Comparison of ENCODE assay signal across 1 cellular context in genomic region chr12:56645717-56646446, GRCh38.
TF ChIP-seq lines count a peak whose summit lies in the region.

Gene ATP5F1B, minus strand, starts transcription at chr12:56645984. Its CDS starts 21 bp downstream, at chr12:56645963.

TF ChIP-seq in K562, 482 proteins besides CTCF, POLR2A, EP300 and RAD21 (continued from another document):
- TF ChIP-seq E4F1 (CRISPR knock-in tag; IDR thresholded peaks at IDR 0.05; ENCODE audit: borderline replicate concordance), result no peak
- TF ChIP-seq ZNF121 (CRISPR knock-in tag; conservative IDR thresholded peaks at IDR 0.05), result no peak
- TF ChIP-seq ADNP (tag; IDR thresholded peaks at IDR 0.05), result no peak
- TF ChIP-seq TCF3 (CRISPR knock-in tag; IDR thresholded peaks at IDR 0.05), result no peak
- TF ChIP-seq SMC3 (conservative IDR thresholded peaks at IDR 0.05; ENCODE audit: insufficient read depth, low read depth, low read length), result no peak
- no peak for TF ChIP-seq ZNF197 (CRISPR knock-in tag; IDR thresholded peaks at IDR 0.05; ENCODE audit: low read depth)
- no peak for TF ChIP-seq PPARD (CRISPR knock-in tag; IDR thresholded peaks at IDR 0.05)
- no peak for TF ChIP-seq SAFB2 (IDR thresholded peaks at IDR 0.05; ENCODE audit: borderline replicate concordance, low read depth, low read length, severe bottlenecking)
- no peak for TF ChIP-seq CBFA2T2 (conservative IDR thresholded peaks at IDR 0.05)
- no peak for TF ChIP-seq JUN (IDR thresholded peaks at IDR 0.05; ENCODE audit: borderline replicate concordance, low read depth, low read length)
- TF ChIP-seq JUN (CRISPR knock-in tag; IDR thresholded peaks at IDR 0.05; ENCODE audit: borderline replicate concordance), result no peak
- TF ChIP-seq ELF4 (CRISPR knock-in tag; IDR thresholded peaks at IDR 0.05), result no peak
- TF ChIP-seq EGR1 (conservative IDR thresholded peaks at IDR 0.05), result no peak
- 0 out of 2 replicates have a peak, but pooled peaks have one; percentile 31 for TF ChIP-seq ZNF766 (CRISPR knock-in tag; conservative IDR thresholded peaks at IDR 0.05)
- 0 out of 2 replicates have a peak, but pooled peaks have one; percentile 28 for TF ChIP-seq ZZZ3 (IDR thresholded peaks at IDR 0.05)
- 0 out of 2 replicates have a peak, but pooled peaks have one; percentile 22 for TF ChIP-seq HOXB6 (CRISPR knock-in tag; IDR thresholded peaks at IDR 0.05; ENCODE audit: borderline replicate concordance)
- TF ChIP-seq, protein P1, sequence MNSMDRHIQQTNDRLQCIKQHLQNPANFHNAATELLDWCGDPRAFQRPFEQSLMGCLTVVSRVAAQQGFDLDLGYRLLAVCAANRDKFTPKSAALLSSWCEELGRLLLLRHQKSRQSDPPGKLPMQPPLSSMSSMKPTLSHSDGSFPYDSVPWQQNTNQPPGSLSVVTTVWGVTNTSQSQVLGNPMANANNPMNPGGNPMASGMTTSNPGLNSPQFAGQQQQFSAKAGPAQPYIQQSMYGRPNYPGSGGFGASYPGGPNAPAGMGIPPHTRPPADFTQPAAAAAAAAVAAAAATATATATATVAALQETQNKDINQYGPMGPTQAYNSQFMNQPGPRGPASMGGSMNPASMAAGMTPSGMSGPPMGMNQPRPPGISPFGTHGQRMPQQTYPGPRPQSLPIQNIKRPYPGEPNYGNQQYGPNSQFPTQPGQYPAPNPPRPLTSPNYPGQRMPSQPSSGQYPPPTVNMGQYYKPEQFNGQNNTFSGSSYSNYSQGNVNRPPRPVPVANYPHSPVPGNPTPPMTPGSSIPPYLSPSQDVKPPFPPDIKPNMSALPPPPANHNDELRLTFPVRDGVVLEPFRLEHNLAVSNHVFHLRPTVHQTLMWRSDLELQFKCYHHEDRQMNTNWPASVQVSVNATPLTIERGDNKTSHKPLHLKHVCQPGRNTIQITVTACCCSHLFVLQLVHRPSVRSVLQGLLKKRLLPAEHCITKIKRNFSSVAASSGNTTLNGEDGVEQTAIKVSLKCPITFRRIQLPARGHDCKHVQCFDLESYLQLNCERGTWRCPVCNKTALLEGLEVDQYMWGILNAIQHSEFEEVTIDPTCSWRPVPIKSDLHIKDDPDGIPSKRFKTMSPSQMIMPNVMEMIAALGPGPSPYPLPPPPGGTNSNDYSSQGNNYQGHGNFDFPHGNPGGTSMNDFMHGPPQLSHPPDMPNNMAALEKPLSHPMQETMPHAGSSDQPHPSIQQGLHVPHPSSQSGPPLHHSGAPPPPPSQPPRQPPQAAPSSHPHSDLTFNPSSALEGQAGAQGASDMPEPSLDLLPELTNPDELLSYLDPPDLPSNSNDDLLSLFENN (IDR thresholded peaks at IDR 0.05; ENCODE audit: low read depth in 2 of 2, low read length in 2 of 2), result peak; percentile 15 to 70; a peak in 2 of 4 replicates
- TF ChIP-seq SIN3B (IDR thresholded peaks at IDR 0.05; ENCODE audit: low read depth), result no peak
- 0 out of 2 replicates have a peak, but pooled peaks have one; percentile 37 for TF ChIP-seq HEY1 (CRISPR knock-in tag; IDR thresholded peaks at IDR 0.05; ENCODE audit: borderline replicate concordance)
- TF ChIP-seq SMARCB1 (IDR thresholded peaks at IDR 0.05; ENCODE audit: insufficient read length, low read depth), result no peak
- no peak for TF ChIP-seq PTRF (tag; IDR thresholded peaks at IDR 0.05)
- TF ChIP-seq GTF2E2 (tag; IDR thresholded peaks at IDR 0.05), result peak; percentile 95
- TF ChIP-seq ZNF75A (CRISPR knock-in tag; IDR thresholded peaks at IDR 0.05), result no peak
- no peak for TF ChIP-seq ZNF785 (CRISPR knock-in tag; IDR thresholded peaks at IDR 0.05)
- TF ChIP-seq KDM2B (CRISPR knock-in tag; IDR thresholded peaks at IDR 0.05), result no peak
- no peak for TF ChIP-seq SMARCA4 (IDR thresholded peaks at IDR 0.05)
- no peak for TF ChIP-seq ELK3 (CRISPR knock-in tag; IDR thresholded peaks at IDR 0.05)
- peak; percentile 100 for TF ChIP-seq ASH1L (IDR thresholded peaks at IDR 0.05; ENCODE audit: borderline replicate concordance, low read depth, partially characterized antibody)
- TF ChIP-seq, protein P2, sequence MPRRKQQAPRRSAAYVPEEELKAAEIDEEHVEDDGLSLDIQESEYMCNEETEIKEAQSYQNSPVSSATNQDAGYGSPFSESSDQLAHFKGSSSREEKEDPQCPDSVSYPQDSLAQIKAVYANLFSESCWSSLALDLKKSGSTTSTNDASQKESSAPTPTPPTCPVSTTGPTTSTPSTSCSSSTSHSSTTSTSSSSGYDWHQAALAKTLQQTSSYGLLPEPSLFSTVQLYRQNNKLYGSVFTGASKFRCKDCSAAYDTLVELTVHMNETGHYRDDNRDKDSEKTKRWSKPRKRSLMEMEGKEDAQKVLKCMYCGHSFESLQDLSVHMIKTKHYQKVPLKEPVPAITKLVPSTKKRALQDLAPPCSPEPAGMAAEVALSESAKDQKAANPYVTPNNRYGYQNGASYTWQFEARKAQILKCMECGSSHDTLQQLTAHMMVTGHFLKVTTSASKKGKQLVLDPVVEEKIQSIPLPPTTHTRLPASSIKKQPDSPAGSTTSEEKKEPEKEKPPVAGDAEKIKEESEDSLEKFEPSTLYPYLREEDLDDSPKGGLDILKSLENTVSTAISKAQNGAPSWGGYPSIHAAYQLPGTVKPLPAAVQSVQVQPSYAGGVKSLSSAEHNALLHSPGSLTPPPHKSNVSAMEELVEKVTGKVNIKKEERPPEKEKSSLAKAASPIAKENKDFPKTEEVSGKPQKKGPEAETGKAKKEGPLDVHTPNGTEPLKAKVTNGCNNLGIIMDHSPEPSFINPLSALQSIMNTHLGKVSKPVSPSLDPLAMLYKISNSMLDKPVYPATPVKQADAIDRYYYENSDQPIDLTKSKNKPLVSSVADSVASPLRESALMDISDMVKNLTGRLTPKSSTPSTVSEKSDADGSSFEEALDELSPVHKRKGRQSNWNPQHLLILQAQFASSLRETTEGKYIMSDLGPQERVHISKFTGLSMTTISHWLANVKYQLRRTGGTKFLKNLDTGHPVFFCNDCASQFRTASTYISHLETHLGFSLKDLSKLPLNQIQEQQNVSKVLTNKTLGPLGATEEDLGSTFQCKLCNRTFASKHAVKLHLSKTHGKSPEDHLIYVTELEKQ (CRISPR knock-in tag; IDR thresholded peaks at IDR 0.05), result no peak
- no peak for TF ChIP-seq MTF1 (CRISPR knock-in tag; IDR thresholded peaks at IDR 0.05; ENCODE audit: borderline replicate concordance)
- TF ChIP-seq, protein P3, sequence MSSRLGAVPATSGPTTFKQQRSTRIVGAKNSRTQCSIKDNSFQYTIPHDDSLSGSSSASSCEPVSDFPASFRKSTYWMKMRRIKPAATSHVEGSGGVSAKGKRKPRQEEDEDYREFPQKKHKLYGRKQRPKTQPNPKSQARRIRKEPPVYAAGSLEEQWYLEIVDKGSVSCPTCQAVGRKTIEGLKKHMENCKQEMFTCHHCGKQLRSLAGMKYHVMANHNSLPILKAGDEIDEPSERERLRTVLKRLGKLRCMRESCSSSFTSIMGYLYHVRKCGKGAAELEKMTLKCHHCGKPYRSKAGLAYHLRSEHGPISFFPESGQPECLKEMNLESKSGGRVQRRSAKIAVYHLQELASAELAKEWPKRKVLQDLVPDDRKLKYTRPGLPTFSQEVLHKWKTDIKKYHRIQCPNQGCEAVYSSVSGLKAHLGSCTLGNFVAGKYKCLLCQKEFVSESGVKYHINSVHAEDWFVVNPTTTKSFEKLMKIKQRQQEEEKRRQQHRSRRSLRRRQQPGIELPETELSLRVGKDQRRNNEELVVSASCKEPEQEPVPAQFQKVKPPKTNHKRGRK (tag; IDR thresholded peaks at IDR 0.05), result no peak
- TF ChIP-seq ARID2 (IDR thresholded peaks at IDR 0.05), result no peak
- no peak for TF ChIP-seq CBFA2T3 (IDR thresholded peaks at IDR 0.05)
- peak; percentile 33; the same call in 1 of the 2 replicates for TF ChIP-seq ZNF609 (CRISPR knock-in tag; IDR thresholded peaks at IDR 0.05; ENCODE audit: borderline replicate concordance)
- TF ChIP-seq POLR2H (tag; IDR thresholded peaks at IDR 0.05; ENCODE audit: low read depth), result peak; percentile 97
- TF ChIP-seq RBFOX2 (IDR thresholded peaks at IDR 0.05; ENCODE audit: low read depth, low read length), result peak; percentile 99
- no peak for TF ChIP-seq RREB1 (CRISPR knock-in tag; IDR thresholded peaks at IDR 0.05)
- TF ChIP-seq MAFF (IDR thresholded peaks at IDR 0.05; ENCODE audit: low read length), result no peak
